In the genomic region with DNA sequence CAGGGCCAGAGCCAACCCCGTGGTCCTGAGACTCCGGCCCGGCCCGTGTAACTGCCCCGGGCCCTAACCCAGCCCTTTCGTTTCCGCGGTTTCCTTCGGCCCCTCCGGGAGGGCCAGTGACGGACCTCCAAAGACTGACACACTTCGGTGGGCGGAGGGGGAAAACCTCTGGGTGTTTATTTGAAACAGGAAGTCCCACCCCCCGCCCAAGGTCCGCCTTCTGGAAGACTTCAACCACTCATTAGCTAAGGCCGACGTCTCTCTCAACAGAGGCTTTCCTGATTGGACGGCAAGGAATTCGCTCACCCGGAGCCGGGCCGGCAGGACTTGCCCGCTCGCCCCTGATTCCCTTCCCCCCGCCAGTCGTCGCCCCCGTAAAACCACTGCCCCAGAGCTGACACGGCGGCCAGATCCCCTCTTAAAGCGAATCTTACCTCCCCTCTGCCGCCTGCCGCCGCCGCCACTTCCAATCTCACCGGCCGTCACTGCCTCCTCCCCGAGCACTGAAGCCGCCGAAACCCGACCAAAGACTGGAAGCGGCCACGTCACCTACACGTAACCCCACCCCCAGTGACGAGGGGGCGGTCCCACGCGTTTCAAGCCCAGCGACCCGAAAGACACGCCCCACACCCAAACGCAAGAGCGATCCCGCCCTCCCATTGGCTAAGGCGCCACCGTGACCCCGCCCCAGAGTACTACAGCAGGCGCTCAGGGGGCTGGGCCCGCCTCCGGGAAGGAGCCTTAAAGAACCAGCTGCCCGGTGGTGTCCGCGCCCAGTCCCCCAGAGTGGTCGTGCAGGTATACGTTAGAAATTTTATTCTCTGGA, we compare ENCODE assay signal across 8 cellular contexts.
DNase-seq lines count a peak whose midpoint lies in the region; ATAC-seq and FAIRE-seq lines count a peak whose summit lies in the region.

A gene with protein sequence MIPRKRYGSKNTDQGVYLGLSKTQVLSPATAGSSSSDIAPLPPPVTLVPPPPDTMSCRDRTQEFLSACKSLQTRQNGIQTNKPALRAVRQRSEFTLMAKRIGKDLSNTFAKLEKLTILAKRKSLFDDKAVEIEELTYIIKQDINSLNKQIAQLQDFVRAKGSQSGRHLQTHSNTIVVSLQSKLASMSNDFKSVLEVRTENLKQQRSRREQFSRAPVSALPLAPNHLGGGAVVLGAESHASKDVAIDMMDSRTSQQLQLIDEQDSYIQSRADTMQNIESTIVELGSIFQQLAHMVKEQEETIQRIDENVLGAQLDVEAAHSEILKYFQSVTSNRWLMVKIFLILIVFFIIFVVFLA (minus strand): TSS at position 532 of the 826 bp plus-strand sequence. CDS start 808 bp downstream, outside the sequence.

- peak within 1 kb of the TSS; percentile 95 to 96 for H3K4me3 Mint-ChIP-seq in effector memory CD8-positive, alpha-beta T cell
- H3K4me3 Mint-ChIP-seq in memory B cell: peak within 1 kb of the TSS; percentile 88

- H3K4me1 Mint-ChIP-seq in effector memory CD8-positive, alpha-beta T cell (ENCODE audit: low read depth in 2 of 2): peaks cover 31 to 32% of the 10 kb centered on the region in 2 donors
- H3K4me1 Mint-ChIP-seq in memory B cell: peaks cover 30% of the 10 kb centered on the region

- peaks cover 68% of the 10 kb centered on the region for H3K36me3 Mint-ChIP-seq in effector memory CD8-positive, alpha-beta T cell (ENCODE audit: insufficient read depth)
- H3K36me3 Mint-ChIP-seq in memory B cell: peaks cover 21% of the 10 kb centered on the region

- no peaks in the 10 kb centered on the region for H3K9me3 Mint-ChIP-seq in effector memory CD8-positive, alpha-beta T cell
- H3K9me3 Mint-ChIP-seq in memory B cell: no peaks in the 10 kb centered on the region

- FAIRE-seq in HTR-8/SVneo (lab: Jason Lieb, UNC): no peak

- peak within 1 kb of the TSS; percentile 97 to 99 for H3K27ac Mint-ChIP-seq in effector memory CD8-positive, alpha-beta T cell
- H3K27ac Mint-ChIP-seq in memory B cell: peak within 1 kb of the TSS; percentile 95

- H3K27me3 Mint-ChIP-seq in effector memory CD8-positive, alpha-beta T cell: no peaks in the 10 kb centered on the region
- no peaks in the 10 kb centered on the region for H3K27me3 Mint-ChIP-seq in memory B cell

- DNase-seq in COLO829 (ENCODE audit: low spot score): peak; percentile 98
- DNase-seq in HTR-8/SVneo (ENCODE audit: insufficient read length, low spot score): peak; percentile 92
- peak; percentile 98 for DNase-seq in NOMO-1 treated with dmso at 0.1 percent for 144 hours (lab: John Stamatoyannopoulos, UW; ENCODE audit: unreplicated experiment)
- DNase-seq in activated CD8-positive, alpha-beta memory T cell treated with anti-CD3 and anti-CD28 coated beads for 48 hours (ENCODE audit: low read depth in 2 of 3, low spot score in 2 of 3): peak; percentile 98 to 99 (median 98)
- DNase-seq in effector memory CD8-positive, alpha-beta T cell: peak; percentile 99 to 100 (median 100)
- peak; percentile 98 to 99 for DNase-seq in memory B cell (ENCODE audit: low spot score in 2 of 2)
- peak; percentile 98 for DNase-seq in stimulated activated CD8-positive, alpha-beta memory T cell treated with anti-CD3 and anti-CD28 coated beads, Interleukin-12 subunit alpha, Interleukin-12 subunit beta, amount 100 ng/mL, for 24 hours (ENCODE audit: extremely low read depth)

- peak; percentile 69 for ATAC-seq in GM21367 (IDR thresholded peaks at IDR 0.05; ENCODE audit: unreplicated experiment)
- peak; percentile 89 for ATAC-seq in effector memory CD8-positive, alpha-beta T cell (replicated peaks)
- peak; percentile 88 for ATAC-seq in memory B cell (ENCODE audit: low read depth)

Comparison
In these comparisons a context has a peak if more than half of its experiments do, and no peak if none do; other contexts are left out.
1. Peak in every context shown above with its lines: DNase-seq and ATAC-seq.